In the genomic region with DNA sequence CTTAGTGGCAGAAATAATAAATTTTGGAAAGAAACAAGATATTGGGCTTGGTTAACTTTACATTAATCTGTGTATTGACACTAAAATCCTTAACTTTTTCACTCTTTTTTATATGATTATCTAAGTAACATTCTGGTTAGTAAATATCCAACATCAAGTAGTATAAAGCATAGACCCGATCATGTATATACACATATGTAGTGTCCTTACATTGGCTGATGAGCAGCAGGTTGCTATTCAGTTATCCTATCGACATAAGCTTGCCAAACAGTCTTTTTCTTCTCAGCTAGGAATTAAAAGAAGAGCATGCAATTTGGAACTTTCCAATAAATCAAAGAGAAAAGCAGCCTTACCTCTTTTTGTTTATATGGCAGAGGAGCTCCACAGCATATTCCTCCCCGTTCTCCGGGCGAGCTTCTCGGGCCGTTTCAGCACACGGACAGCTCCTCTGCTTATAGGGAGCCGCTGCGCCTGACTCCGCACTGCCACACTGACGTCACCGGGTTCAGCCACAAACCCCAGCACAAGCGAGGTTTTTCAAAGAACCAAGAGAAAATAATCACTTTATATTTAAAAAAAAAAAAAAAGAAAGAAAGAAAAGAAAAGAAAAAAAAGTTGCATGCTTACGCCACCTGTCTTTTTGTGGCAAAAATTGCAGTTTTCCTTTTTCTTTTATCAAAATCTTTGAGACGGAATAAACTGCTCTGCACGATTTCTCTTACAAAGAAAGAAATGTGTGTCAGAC, we compare ENCODE assay signal across 8 cellular contexts. TPM values are rescaled to one million over a fixed set of nuclear protein-coding genes. Genes with fewer than 3 reads are reported as not detected.
DNase-seq lines count a peak whose midpoint lies in the region; ATAC-seq and TF ChIP-seq lines count a peak whose summit lies in the region.

A gene with protein sequence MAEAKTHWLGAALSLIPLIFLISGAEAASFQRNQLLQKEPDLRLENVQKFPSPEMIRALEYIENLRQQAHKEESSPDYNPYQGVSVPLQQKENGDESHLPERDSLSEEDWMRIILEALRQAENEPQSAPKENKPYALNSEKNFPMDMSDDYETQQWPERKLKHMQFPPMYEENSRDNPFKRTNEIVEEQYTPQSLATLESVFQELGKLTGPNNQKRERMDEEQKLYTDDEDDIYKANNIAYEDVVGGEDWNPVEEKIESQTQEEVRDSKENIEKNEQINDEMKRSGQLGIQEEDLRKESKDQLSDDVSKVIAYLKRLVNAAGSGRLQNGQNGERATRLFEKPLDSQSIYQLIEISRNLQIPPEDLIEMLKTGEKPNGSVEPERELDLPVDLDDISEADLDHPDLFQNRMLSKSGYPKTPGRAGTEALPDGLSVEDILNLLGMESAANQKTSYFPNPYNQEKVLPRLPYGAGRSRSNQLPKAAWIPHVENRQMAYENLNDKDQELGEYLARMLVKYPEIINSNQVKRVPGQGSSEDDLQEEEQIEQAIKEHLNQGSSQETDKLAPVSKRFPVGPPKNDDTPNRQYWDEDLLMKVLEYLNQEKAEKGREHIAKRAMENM (minus strand): TSS at position 430 of the 745 bp plus-strand sequence. CDS start 3,079 bp downstream, outside the sequence.

- DNase-seq in AG09319 (ENCODE audit: extremely low read depth, low read depth) (peak; percentile 72), NCI-H446 (lab: John Stamatoyannopoulos, UW) (peak; percentile 79 to 86), foreskin melanocyte (peak; percentile 81), occipital lobe (lab: John Stamatoyannopoulos, UW) (peak; percentile 52)
- DNase-seq in activated T-cell treated with anti-CD3 and anti-CD28 coated beads, Interleukin-2, amount 50 U/mL, for 1 hour: peak; percentile 19
- no peak for DNase-seq in stimulated activated naive CD4-positive, alpha-beta T cell (lab: John Stamatoyannopoulos, UW)

- peak; percentile 36 for TF ChIP-seq CTCF in AG09319 (IDR thresholded peaks at IDR 0.05; ENCODE audit: low read depth, low read length)

- peak; percentile 96 for ATAC-seq in GM18867 (IDR thresholded peaks at IDR 0.05; ENCODE audit: unreplicated experiment)
- ATAC-seq in HG03139 (IDR thresholded peaks at IDR 0.05; ENCODE audit: unreplicated experiment): peak; percentile 95

RNA-seq across cellular contexts. Expression of the gene that starts here (rescaled TPM):
- total RNA-seq in occipital lobe: 52.9 TPM

Comparison
In these comparisons a context has a peak if more than half of its experiments do, and no peak if none do; other contexts are left out.
1. DNase-seq: peak in AG09319 (single experiment), NCI-H446 (2 of 2), activated T-cell treated with anti-CD3 and anti-CD28 coated beads, Interleukin-2, amount 50 U/mL, for 1 hour (single experiment), foreskin melanocyte (single experiment) and occipital lobe (single experiment); none in stimulated activated naive CD4-positive, alpha-beta T cell (0 of 6).